1 cellular context compared by ENCODE assay signal in genomic region chr5:78519198-78519941, GRCh38.
A peak's percentile ranks its signal among the peaks of the same experiment; 100 is the strongest.
TF ChIP-seq lines count a peak whose summit lies in the region.

No MANE protein-coding gene starts in this region.

TF ChIP-seq in HepG2, 621 proteins besides CTCF, POLR2A, EP300 and RAD21 (continued from another document):
- peak in 1 of 2 experiments; percentile 9; a peak in 1 of 4 replicates for TF ChIP-seq HMGXB4 (CRISPR knock-in tag; IDR thresholded peaks at IDR 0.05; ENCODE audit: borderline replicate concordance in 1 of 2, low read depth in 1 of 2)
- no peak for TF ChIP-seq HMGXB3 (CRISPR knock-in tag; IDR thresholded peaks at IDR 0.05; ENCODE audit: borderline replicate concordance)
- no peak for TF ChIP-seq LCORL (IDR thresholded peaks at IDR 0.05)
- TF ChIP-seq LCORL (CRISPR knock-in tag; IDR thresholded peaks at IDR 0.05), result no peak
- TF ChIP-seq ZNF136 (CRISPR knock-in tag; IDR thresholded peaks at IDR 0.05; ENCODE audit: low read depth), result 0 out of 2 replicates have a peak, but pooled peaks have one; percentile 60
- peak; percentile 11; the same call in 1 of the 2 replicates for TF ChIP-seq SALL1 (CRISPR knock-in tag; IDR thresholded peaks at IDR 0.05)
- TF ChIP-seq ZFY (CRISPR knock-in tag; IDR thresholded peaks at IDR 0.05), result no peak
- TF ChIP-seq ZBTB38 (CRISPR knock-in tag; IDR thresholded peaks at IDR 0.05), result 0 out of 2 replicates have a peak, but pooled peaks have one; percentile 56
- peak; percentile 24; the same call in 1 of the 2 replicates for TF ChIP-seq SAP130 (CRISPR knock-in tag; IDR thresholded peaks at IDR 0.05; ENCODE audit: low read depth)
- no peak for TF ChIP-seq ZNF367 (CRISPR knock-in tag; IDR thresholded peaks at IDR 0.05; ENCODE audit: borderline replicate concordance)
- peak; percentile 61 for TF ChIP-seq HNF4A (CRISPR knock-in tag; IDR thresholded peaks at IDR 0.05)
- TF ChIP-seq ZNF34 (CRISPR knock-in tag; IDR thresholded peaks at IDR 0.05; ENCODE audit: borderline replicate concordance), result 0 out of 2 replicates have a peak, but pooled peaks have one; percentile 29
- peak; percentile 72 for TF ChIP-seq MAX (IDR thresholded peaks at IDR 0.05)
- no peak for TF ChIP-seq SNAI1 (CRISPR knock-in tag; IDR thresholded peaks at IDR 0.05; ENCODE audit: borderline replicate concordance)
- 0 out of 2 replicates have a peak, but pooled peaks have one; percentile 9 for TF ChIP-seq ARID5B (CRISPR knock-in tag; IDR thresholded peaks at IDR 0.05)
- TF ChIP-seq MNT (IDR thresholded peaks at IDR 0.05), result 0 out of 2 replicates have a peak, but pooled peaks have one; percentile 40
- TF ChIP-seq RFXAP (CRISPR knock-in tag; IDR thresholded peaks at IDR 0.05; ENCODE audit: borderline replicate concordance), result 0 out of 2 replicates have a peak, but pooled peaks have one; percentile 9
- TF ChIP-seq HNF1B (CRISPR knock-in tag; IDR thresholded peaks at IDR 0.05), result peak; percentile 18; the same call in 1 of the 2 replicates
